ENCODE assay signal across 23 cellular contexts in genomic region chr3:69426905-69427304, GRCh38. TPM values are rescaled to one million over a fixed set of nuclear protein-coding genes. Genes with fewer than 3 reads are reported as not detected.
DNase-seq lines count a peak whose midpoint lies in the region; ATAC-seq and TF ChIP-seq lines count a peak whose summit lies in the region.
"Had no signal": no experiment of that assay in that cellular context is flagged by ENCODE, and none has a peak within 500 bp of the region (broad histone marks: within the 10 kb centered on the region; RNA-seq: fewer than 3 reads in every experiment).

No MANE protein-coding gene starts in this region.

- ATAC-seq in HG03342 (IDR thresholded peaks at IDR 0.05; ENCODE audit: unreplicated experiment) (no peak), GM19395 (IDR thresholded peaks at IDR 0.05; ENCODE audit: unreplicated experiment) (no peak), HG02798 (IDR thresholded peaks at IDR 0.05; ENCODE audit: poor library complexity, unreplicated experiment) (no peak)
- ATAC-seq: activated CD4-positive, alpha-beta T cell treated with anti-CD3 and anti-CD28 coated beads for 36 hours; esophagus mucosa had no signal

- H3K4me1 ChIP-seq in BE2C = no peaks in the 10 kb centered on the region

- H3K36me3 Mint-ChIP-seq in chondrocyte (ENCODE audit: low read depth) (no peaks in the 10 kb centered on the region), nephron (ENCODE audit: low read depth) (no peaks in the 10 kb centered on the region)

- TF ChIP-seq CTCF in BE2C (IDR thresholded peaks at IDR 0.05; ENCODE audit: low read depth, low read length) (peak; percentile 33), LNCaP clone FGC (IDR thresholded peaks at IDR 0.05; ENCODE audit: control insufficient read depth, extremely low read depth, insufficient read depth) (peak; percentile 40), chondrocyte (IDR thresholded peaks at IDR 0.05) (peak; percentile 77), nephron (IDR thresholded peaks at IDR 0.05; ENCODE audit: unreplicated experiment in 3 of 3) (peak in 2 of 3 experiments; percentile 29 to 34)

- H3K4me3 ChIP-seq in BE2C (ENCODE audit: low read depth, low read length) (no peak overlapping the region), LNCaP clone FGC (ENCODE audit: low read depth, low read length) (no peak overlapping the region)
- H3K4me3 ChIP-seq: skin epidermis, thoracic aorta had no signal

- H3K36me3 ChIP-seq in BE2C = peaks cover 7% of the 10 kb centered on the region
- H3K36me3 ChIP-seq: thoracic aorta had no signal

- H3K27me3 Mint-ChIP-seq in chondrocyte (ENCODE audit: low read depth) (no peaks in the 10 kb centered on the region), nephron (ENCODE audit: low read depth) (no peaks in the 10 kb centered on the region)

- DNase-seq in BE2C (no peak), LNCaP clone FGC (ENCODE audit: low read depth) (no peak), chondrocyte (ENCODE audit: low spot score) (no peak), NCI-H2107 (lab: John Stamatoyannopoulos, UW) (no peak)
- DNase-seq: activated CD4-positive, alpha-beta T cell treated with anti-CD3 and anti-CD28 coated beads for 36 hours; activated CD8-positive, alpha-beta memory T cell treated with anti-CD3 and anti-CD28 coated beads, Interleukin-2, amount 50 U/mL, for 4 hours; activated gamma-delta T cell treated with Interleukin-2 at 50 U/mL for 16 hours; anterior cingulate cortex; cortex of kidney; Karpas-422; kidney; NCI-H1436; NCI-H226; occipital lobe; T1000 had no signal

- no peaks in the 10 kb centered on the region for H3K27me3 ChIP-seq in BE2C

- no peaks in the 10 kb centered on the region for H3K9me3 ChIP-seq in BE2C
- H3K9me3 ChIP-seq: thoracic aorta had no signal

- H3K4me3 Mint-ChIP-seq in chondrocyte (ENCODE audit: unreplicated experiment) (no peak overlapping the region), nephron (no peak overlapping the region)
- H3K4me3 Mint-ChIP-seq: activated CD4-positive, alpha-beta T cell treated with anti-CD3 and anti-CD28 coated beads for 36 hours; CD14-positive monocyte had no signal

- H3K9me3 Mint-ChIP-seq in chondrocyte (ENCODE audit: low read depth) (no peaks in the 10 kb centered on the region), nephron (no peaks in the 10 kb centered on the region)
- H3K9me3 Mint-ChIP-seq: CD14-positive monocyte had no signal

- H3K27ac Mint-ChIP-seq in chondrocyte (ENCODE audit: unreplicated experiment) = no peak overlapping the region
- no peak overlapping the region for H3K27ac Mint-ChIP-seq in nephron
- H3K27ac Mint-ChIP-seq: activated CD4-positive, alpha-beta T cell treated with anti-CD3 and anti-CD28 coated beads for 36 hours; CD14-positive monocyte had no signal

- H3K4me1 Mint-ChIP-seq in chondrocyte (ENCODE audit: low read depth) = peaks cover 5% of the 10 kb centered on the region
- peaks cover 6% of the 10 kb centered on the region for H3K4me1 Mint-ChIP-seq in nephron

RNA-seq across cellular contexts. Expression of gene FRMD4B, which starts 41.0 kb away (rescaled TPM):
- polyA plus RNA-seq in BE2C (2012; ENCODE audit: insufficient read depth, insufficient read length, low read depth) = 8.0 TPM
- 3.7 to 10.6 TPM (median 4.1 TPM) in 3 replicates for total RNA-seq in chondrocyte
